ENCODE assay signal across 19 cellular contexts in the genomic region with DNA sequence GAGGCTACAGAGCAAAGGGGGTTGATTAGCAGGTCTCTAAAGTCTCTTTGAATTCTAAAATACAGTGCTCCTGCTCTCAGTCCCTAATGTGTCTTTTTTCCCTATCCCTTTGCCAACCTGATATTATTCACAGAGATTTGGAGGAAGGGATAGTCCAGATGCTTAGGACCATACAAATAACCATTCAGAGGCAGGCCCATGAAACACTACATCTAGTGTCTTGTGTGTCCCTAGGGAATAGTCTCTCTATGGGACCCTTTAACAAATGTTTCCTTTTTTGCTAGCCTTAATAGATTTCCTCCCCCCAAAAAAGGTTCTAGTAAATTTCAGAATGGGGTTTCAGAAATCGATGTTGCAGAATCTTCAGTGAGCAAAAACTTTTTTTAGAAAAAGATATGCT. TPM values are rescaled to one million over a fixed set of nuclear protein-coding genes. Genes with fewer than 3 reads are reported as not detected.
A peak's percentile ranks its signal among the peaks of the same experiment; 100 is the strongest.
DNase-seq lines count a peak whose midpoint lies in the region; ATAC-seq, FAIRE-seq and TF ChIP-seq lines count a peak whose summit lies in the region.
"Had no signal": no experiment of that assay in that cellular context is flagged by ENCODE, and none has a peak within 500 bp of the region (broad histone marks: within the 10 kb centered on the region; RNA-seq: fewer than 3 reads in every experiment).

No MANE protein-coding gene starts in this region.

- H3K4me2 ChIP-seq in SK-N-SH (no peak overlapping the region), astrocyte (ENCODE audit: low read length) (no peak overlapping the region)

- H3K4me3 Mint-ChIP-seq in astrocyte (ENCODE audit: unreplicated experiment) (no peak overlapping the region), mesothelial cell of epicardium (peak overlapping the region; percentile 60)

- TF ChIP-seq RAD21 in SK-N-SH (IDR thresholded peaks at IDR 0.05; ENCODE audit: low read length), result no peak

- no peaks in the 10 kb centered on the region for H3K9me2 ChIP-seq in SK-N-SH

- H3F3A ChIP-seq in SK-N-SH (replicated peaks; ENCODE audit: insufficient read depth), result no peaks in the 10 kb centered on the region

- H3K27ac Mint-ChIP-seq in astrocyte (ENCODE audit: unreplicated experiment), result no peak overlapping the region
- H3K27ac Mint-ChIP-seq in mesothelial cell of epicardium, result no peak overlapping the region

- TF ChIP-seq EP300 in SK-N-SH (IDR thresholded peaks at IDR 0.05; ENCODE audit: borderline replicate concordance in 1 of 2, low read depth in 1 of 2, low read length in 1 of 2), result no peak

- TF ChIP-seq CTCF in SK-N-SH (IDR thresholded peaks at IDR 0.05) (no peak), astrocyte (IDR thresholded peaks at IDR 0.05; ENCODE audit: insufficient read depth, low read depth, low read length) (no peak), mesothelial cell of epicardium (IDR thresholded peaks at IDR 0.05; ENCODE audit: unreplicated experiment) (no peak)

- CTCF ChIA-PET in SK-N-SH (lab: Yijun Ruan, JAX), result interaction anchor here (0.7 kb wide), 1 partner anchor 21 kb away, joined by 3 read pairs; no protein-coding TSS in a partner anchor

- WGBS in SK-N-SH (ENCODE audit: low lambda C conversion rate), result 6% methylated on average over 1 of the region's 1 CpG

- H3K36me3 ChIP-seq in SK-N-SH (replicated peaks in 1 of 2; ENCODE audit: control insufficient read depth in 1 of 2, insufficient read depth in 2 of 2, low read length in 1 of 2) (no peaks in the 10 kb centered on the region), astrocyte (ENCODE audit: insufficient read depth, low read length) (no peaks in the 10 kb centered on the region), MG63 (no peaks in the 10 kb centered on the region)

- H3K4me1 ChIP-seq in SK-N-SH (ENCODE audit: control insufficient read depth in 1 of 2, insufficient read depth in 2 of 2, low read depth in 1 of 2, low read length in 1 of 2) (no peaks in the 10 kb centered on the region), astrocyte (ENCODE audit: insufficient read depth, low read length) (peaks cover 5% of the 10 kb centered on the region)

- H3K27ac ChIP-seq in SK-N-SH (ENCODE audit: low read depth in 2 of 2, low read length in 1 of 2), result no peak overlapping the region
- no peak overlapping the region for H3K27ac ChIP-seq in astrocyte (ENCODE audit: low read depth, low read length)
- H3K27ac ChIP-seq: HL-60 had no signal

- peaks cover 17% of the 10 kb centered on the region for H3K27me3 ChIP-seq in SK-N-SH (ENCODE audit: insufficient read depth)
- peaks cover 9% of the 10 kb centered on the region for H3K27me3 ChIP-seq in astrocyte (ENCODE audit: insufficient read depth, low read length)
- H3K27me3 ChIP-seq in MG63, result no peaks in the 10 kb centered on the region

- peaks cover 3% of the 10 kb centered on the region for H3K4me1 Mint-ChIP-seq in astrocyte (ENCODE audit: low read depth, unreplicated experiment)
- peaks cover 29% of the 10 kb centered on the region for H3K4me1 Mint-ChIP-seq in mesothelial cell of epicardium

- POLR2A ChIA-PET in SK-N-SH (lab: Yijun Ruan, JAX), result no interaction called here

- H3K4me3 ChIP-seq in SK-N-SH (ENCODE audit: low read depth in 2 of 2, low read length in 1 of 2) (peak overlapping the region; percentile 39 to 46; a peak in 1 of 4 replicates), astrocyte (ENCODE audit: insufficient read depth, low read depth, low read length) (no peak overlapping the region), MG63 (no peak overlapping the region)

- H3K9me3 Mint-ChIP-seq in astrocyte (ENCODE audit: unreplicated experiment) (no peaks in the 10 kb centered on the region), mesothelial cell of epicardium (no peaks in the 10 kb centered on the region)

- no peak for DNase-seq in SK-N-SH
- DNase-seq in astrocyte (ENCODE audit: low read depth), result no peak
- DNase-seq in mesothelial cell of epicardium (ENCODE audit: low spot score in 2 of 2, unreplicated experiment in 2 of 2), result no peak
- DNase-seq in NCI-H2171 treated with DMSO at 0.1 percent for 48 hours (lab: John Stamatoyannopoulos, UW), result no peak
- no peak for DNase-seq in NCI-H82 treated with DMSO at 0.1 percent for 48 hours (lab: John Stamatoyannopoulos, UW; ENCODE audit: unreplicated experiment)
- DNase-seq in GF-D8 (lab: John Stamatoyannopoulos, UW), result no peak
- no peak for DNase-seq in MG63
- DNase-seq: C1 segment of cervical spinal cord, HCEC 1CT, NCI-H1105 treated with DMSO at 0.1 percent for 48 hours, NCI-H2171, NCI-H446 treated with DMSO at 0.1 percent for 48 hours had no signal

- H3K36me3 Mint-ChIP-seq in astrocyte (ENCODE audit: low read depth, unreplicated experiment) (no peaks in the 10 kb centered on the region), mesothelial cell of epicardium (no peaks in the 10 kb centered on the region)

- peak; percentile 63 for FAIRE-seq in astrocyte (lab: Jason Lieb, UNC)
- FAIRE-seq: GM19239, HTR-8/SVneo had no signal

- H3K9ac ChIP-seq in SK-N-SH, result no peak overlapping the region
- no peak overlapping the region for H3K9ac ChIP-seq in astrocyte (ENCODE audit: low read length)

- no peak for ATAC-seq in SK-N-SH treated with all-trans-retinoic acid at 6 μM for 48 hours

- no peak overlapping the region for H2AFZ ChIP-seq in SK-N-SH (ENCODE audit: low read depth)
- H2AFZ ChIP-seq in astrocyte (ENCODE audit: low read depth, low read length), result no peak overlapping the region

- no peaks in the 10 kb centered on the region for H4K20me1 ChIP-seq in SK-N-SH (ENCODE audit: insufficient read depth)
- H4K20me1 ChIP-seq in astrocyte (ENCODE audit: insufficient read depth, low read length), result no peaks in the 10 kb centered on the region

- H3K9me3 ChIP-seq in SK-N-SH, result no peaks in the 10 kb centered on the region
- no peaks in the 10 kb centered on the region for H3K9me3 ChIP-seq in astrocyte (ENCODE audit: insufficient read depth, low read depth, low read length)
- H3K9me3 ChIP-seq in MG63, result no peaks in the 10 kb centered on the region

- H3K79me2 ChIP-seq in SK-N-SH (ENCODE audit: insufficient read depth) (no peaks in the 10 kb centered on the region), astrocyte (ENCODE audit: insufficient read depth, low read length) (no peaks in the 10 kb centered on the region)

- H3K27me3 Mint-ChIP-seq in astrocyte (ENCODE audit: low read depth, unreplicated experiment) (peaks cover 10% of the 10 kb centered on the region), mesothelial cell of epicardium (ENCODE audit: low read depth) (peaks cover 19% of the 10 kb centered on the region)

TF ChIP-seq in SK-N-SH, 30 proteins besides CTCF, POLR2A, EP300 and RAD21:
- TF ChIP-seq SMC3 (IDR thresholded peaks at IDR 0.05; ENCODE audit: low read depth, low read length) (no peak), GABPA (IDR thresholded peaks at IDR 0.05; ENCODE audit: low read depth) (no peak), RFX5 (IDR thresholded peaks at IDR 0.05; ENCODE audit: low read length) (no peak), FOXM1 (IDR thresholded peaks at IDR 0.05; ENCODE audit: low read depth) (no peak)
- TF ChIP-seq, protein P1, sequence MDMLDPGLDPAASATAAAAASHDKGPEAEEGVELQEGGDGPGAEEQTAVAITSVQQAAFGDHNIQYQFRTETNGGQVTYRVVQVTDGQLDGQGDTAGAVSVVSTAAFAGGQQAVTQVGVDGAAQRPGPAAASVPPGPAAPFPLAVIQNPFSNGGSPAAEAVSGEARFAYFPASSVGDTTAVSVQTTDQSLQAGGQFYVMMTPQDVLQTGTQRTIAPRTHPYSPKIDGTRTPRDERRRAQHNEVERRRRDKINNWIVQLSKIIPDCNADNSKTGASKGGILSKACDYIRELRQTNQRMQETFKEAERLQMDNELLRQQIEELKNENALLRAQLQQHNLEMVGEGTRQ (IDR thresholded peaks at IDR 0.05; ENCODE audit: borderline replicate concordance, low read depth, low read length), result no peak

TF ChIP-seq in SK-N-SH treated with all-trans-retinoic acid at 6 μM for 48 hours, 23 proteins besides CTCF, POLR2A, EP300 and RAD21 (continues in another document):
- TF ChIP-seq ZNF8 (CRISPR knock-in tag; IDR thresholded peaks at IDR 0.05) (no peak), RARB (CRISPR knock-in tag; IDR thresholded peaks at IDR 0.05) (no peak), CSDC2 (CRISPR knock-in tag; IDR thresholded peaks at IDR 0.05) (no peak), ARNTL (CRISPR knock-in tag; IDR thresholded peaks at IDR 0.05; ENCODE audit: borderline replicate concordance, low read depth) (no peak), ZNF565 (CRISPR knock-in tag; conservative IDR thresholded peaks at IDR 0.05; ENCODE audit: low read depth) (no peak), ZC3H10 (CRISPR knock-in tag; IDR thresholded peaks at IDR 0.05) (no peak)
- TF ChIP-seq, protein P2, sequence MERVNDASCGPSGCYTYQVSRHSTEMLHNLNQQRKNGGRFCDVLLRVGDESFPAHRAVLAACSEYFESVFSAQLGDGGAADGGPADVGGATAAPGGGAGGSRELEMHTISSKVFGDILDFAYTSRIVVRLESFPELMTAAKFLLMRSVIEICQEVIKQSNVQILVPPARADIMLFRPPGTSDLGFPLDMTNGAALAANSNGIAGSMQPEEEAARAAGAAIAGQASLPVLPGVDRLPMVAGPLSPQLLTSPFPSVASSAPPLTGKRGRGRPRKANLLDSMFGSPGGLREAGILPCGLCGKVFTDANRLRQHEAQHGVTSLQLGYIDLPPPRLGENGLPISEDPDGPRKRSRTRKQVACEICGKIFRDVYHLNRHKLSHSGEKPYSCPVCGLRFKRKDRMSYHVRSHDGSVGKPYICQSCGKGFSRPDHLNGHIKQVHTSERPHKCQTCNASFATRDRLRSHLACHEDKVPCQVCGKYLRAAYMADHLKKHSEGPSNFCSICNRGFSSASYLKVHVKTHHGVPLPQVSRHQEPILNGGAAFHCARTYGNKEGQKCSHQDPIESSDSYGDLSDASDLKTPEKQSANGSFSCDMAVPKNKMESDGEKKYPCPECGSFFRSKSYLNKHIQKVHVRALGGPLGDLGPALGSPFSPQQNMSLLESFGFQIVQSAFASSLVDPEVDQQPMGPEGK (CRISPR knock-in tag; IDR thresholded peaks at IDR 0.05; ENCODE audit: borderline replicate concordance), result no peak
- TF ChIP-seq, protein P3, sequence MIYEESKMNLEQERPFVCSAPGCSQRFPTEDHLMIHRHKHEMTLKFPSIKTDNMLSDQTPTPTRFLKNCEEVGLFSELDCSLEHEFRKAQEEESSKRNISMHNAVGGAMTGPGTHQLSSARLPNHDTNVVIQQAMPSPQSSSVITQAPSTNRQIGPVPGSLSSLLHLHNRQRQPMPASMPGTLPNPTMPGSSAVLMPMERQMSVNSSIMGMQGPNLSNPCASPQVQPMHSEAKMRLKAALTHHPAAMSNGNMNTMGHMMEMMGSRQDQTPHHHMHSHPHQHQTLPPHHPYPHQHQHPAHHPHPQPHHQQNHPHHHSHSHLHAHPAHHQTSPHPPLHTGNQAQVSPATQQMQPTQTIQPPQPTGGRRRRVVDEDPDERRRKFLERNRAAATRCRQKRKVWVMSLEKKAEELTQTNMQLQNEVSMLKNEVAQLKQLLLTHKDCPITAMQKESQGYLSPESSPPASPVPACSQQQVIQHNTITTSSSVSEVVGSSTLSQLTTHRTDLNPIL (CRISPR knock-in tag; IDR thresholded peaks at IDR 0.05; ENCODE audit: low read depth), result no peak

RNA-seq across cellular contexts. Expression of a gene that starts 1.7 kb away (rescaled TPM):
- 2.2 and 2.3 TPM in 2 replicates for polyA plus RNA-seq in SK-N-SH (2012; rRNA removed)
- 1.6 and 2.5 TPM in 2 replicates for polyA plus RNA-seq in SK-N-SH (2012; cell fraction: cytosol; rRNA removed)
- polyA plus RNA-seq in SK-N-SH (2012; cell fraction: nucleus; rRNA removed), result 3.0 and 3.3 TPM in 2 replicates
- 0.25 TPM in 1 of 2 replicates, not detected in the other for total RNA-seq in astrocyte
- 1.2 to 1.8 TPM (median 1.3 TPM) in 3 replicates for total RNA-seq in mesothelial cell of epicardium
- total RNA-seq in MG63 (2014; rRNA removed; shearing (Covaris generic); ENCODE audit: low replicate concordance), result not detected in 2 replicates
- total RNA-seq: A172, Daoy, LHCN-M2 had no signal

Comparison
In these comparisons a context has a peak if more than half of its experiments do, and no peak if none do; other contexts are left out.
1. H3K4me3 ChIP-seq: peak in SK-N-SH (2 of 2); none in astrocyte (single experiment) and MG63 (single experiment).